In genomic region chr7:80307251-80307856, GRCh38 we compare ENCODE assay signal across 14 cellular contexts.
DNase-seq lines count a peak whose midpoint lies in the region; ATAC-seq, FAIRE-seq and TF ChIP-seq lines count a peak whose summit lies in the region.
"Had no signal": no experiment of that assay in that cellular context is flagged by ENCODE, and none has a peak within 500 bp of the region (broad histone marks: within the 10 kb centered on the region; RNA-seq: fewer than 3 reads in every experiment).

No MANE protein-coding gene starts in this region.

- no peak overlapping the region for H4K5ac ChIP-seq in IMR-90 (ENCODE audit: low read depth, low read length)
- no peak overlapping the region for H4K5ac ChIP-seq in H9 (ENCODE audit: insufficient read length, low read depth, low read length)

- H3K79me1 ChIP-seq in IMR-90 (ENCODE audit: low read depth in 1 of 2, low read length in 2 of 2) = no peaks in the 10 kb centered on the region
- H3K79me1 ChIP-seq in H9 (ENCODE audit: insufficient read depth, low read depth, low read length, poor library complexity, severe bottlenecking) = no peaks in the 10 kb centered on the region

- H2BK12ac ChIP-seq in H9 (ENCODE audit: insufficient read length, low read depth, low read length) = no peak overlapping the region

- no peak for TF ChIP-seq RAD21 in IMR-90 (IDR thresholded peaks at IDR 0.05; ENCODE audit: low read length)

- TF ChIP-seq CTCF in AG09309 (IDR thresholded peaks at IDR 0.05; ENCODE audit: control insufficient read depth, insufficient read depth, low read depth, low read length, missing control alignments) (no peak), IMR-90 (conservative IDR thresholded peaks at IDR 0.05; ENCODE audit: low read depth, low read length) (no peak), H9 (conservative IDR thresholded peaks at IDR 0.05) (no peak), BE2C (IDR thresholded peaks at IDR 0.05; ENCODE audit: low read depth, low read length) (no peak)

- H3K4me1 ChIP-seq in IMR-90 (ENCODE audit: control insufficient read depth, insufficient read depth, low read length) (peaks cover 3% of the 10 kb centered on the region), H9 (ENCODE audit: insufficient read depth, low read length) (no peaks in the 10 kb centered on the region), BE2C (no peaks in the 10 kb centered on the region)
- H3K4me1 ChIP-seq: upper lobe of right lung had no signal

- peaks cover 10% of the 10 kb centered on the region in 2 experiments for H3K4me1 Mint-ChIP-seq in H9

- H3K14ac ChIP-seq in IMR-90 (replicated peaks; ENCODE audit: low read depth, low read length) (peak overlapping the region; percentile 8; the same call in 1 of the 2 replicates), H9 (ENCODE audit: insufficient read depth, low read length) (no peak overlapping the region)

- peak overlapping the region; percentile 62; the same call in 1 of the 2 replicates for H3K4ac ChIP-seq in IMR-90 (ENCODE audit: low read depth, low read length)
- no peak overlapping the region for H3K4ac ChIP-seq in H9 (ENCODE audit: low read depth, low read length)

- H3T11ph ChIP-seq in H9 (ENCODE audit: low read length) = no peak overlapping the region

- H2BK120ac ChIP-seq in IMR-90 (ENCODE audit: low read depth, low read length) = peak overlapping the region; percentile 46
- no peak overlapping the region for H2BK120ac ChIP-seq in H9 (ENCODE audit: low read depth, low read length, poor library complexity, severe bottlenecking)

- H3K56ac ChIP-seq in IMR-90 (ENCODE audit: extremely low read depth, insufficient read depth, low read length) = no peak overlapping the region
- H3K56ac ChIP-seq in H9 (ENCODE audit: insufficient read length, low read depth, low read length) = no peak overlapping the region

- H3K9me3 ChIP-seq in IMR-90 (ENCODE audit: control insufficient read depth, insufficient read depth, low read length) = no peaks in the 10 kb centered on the region
- no peaks in the 10 kb centered on the region for H3K9me3 ChIP-seq in H9 (ENCODE audit: control insufficient read depth, low read depth, low read length)
- no peaks in the 10 kb centered on the region for H3K9me3 ChIP-seq in BE2C
- H3K9me3 ChIP-seq: upper lobe of right lung had no signal

- H3K27ac ChIP-seq in IMR-90 (ENCODE audit: insufficient read depth, low read length) (no peak overlapping the region), H9 (ENCODE audit: insufficient read length, low read depth, low read length) (no peak overlapping the region)
- H3K27ac ChIP-seq: upper lobe of right lung had no signal

- no peak for TF ChIP-seq POLR2A in IMR-90 (IDR thresholded peaks at IDR 0.05; ENCODE audit: low read depth, low read length)

- no peak overlapping the region for H3K9ac ChIP-seq in IMR-90 (ENCODE audit: low read depth, low read length)
- H3K9ac ChIP-seq in H9 (ENCODE audit: extremely low read depth, insufficient read length, low read length) = no peak overlapping the region

- no peaks in the 10 kb centered on the region for H3K36me3 Mint-ChIP-seq in H9 (ENCODE audit: insufficient read depth in 1 of 3, low read depth in 3 of 3)

- no CpG with 5 or more reads among the region's 2 CpGs for WGBS in IMR-90 (ENCODE audit: extremely low coverage in 2 of 2, insufficient read length in 1 of 2), 2 experiments
- WGBS in H9 (ENCODE audit: extremely low coverage, insufficient read length, low lambda C conversion rate) = no CpG with 5 or more reads among the region's 2 CpGs

- H3K36me3 ChIP-seq in IMR-90 (ENCODE audit: control insufficient read depth, insufficient read depth, low read length) (no peaks in the 10 kb centered on the region), BE2C (no peaks in the 10 kb centered on the region)
- H3K36me3 ChIP-seq: upper lobe of right lung had no signal

- no peak overlapping the region for H2BK5ac ChIP-seq in IMR-90 (ENCODE audit: low read depth, low read length, poor library complexity, severe bottlenecking)
- no peak overlapping the region for H2BK5ac ChIP-seq in H9 (ENCODE audit: insufficient read length, low read length)

- no peaks in the 10 kb centered on the region; a peak in 2 of 5 replicates for H3K9me3 Mint-ChIP-seq in H9

- in situ Hi-C loops in IMR-90 (cut with MboI; ENCODE audit: low sequenced_read_pairs) = no loop called here

- H2AFZ ChIP-seq in IMR-90 (replicated peaks; ENCODE audit: low read length, poor library complexity) = peak overlapping the region; percentile 38
- H2AFZ ChIP-seq in H9 (ENCODE audit: low read length) = no peak overlapping the region

- H4K8ac ChIP-seq in IMR-90 (ENCODE audit: low read depth in 2 of 2, low read length in 2 of 2) (0 out of 4 replicates have a peak overlapping the region, but pooled peaks of 1 of the 2 experiments have one; percentile 43), H9 (replicated peaks; ENCODE audit: insufficient read length, low read depth, low read length) (no peak overlapping the region)

- CTCF ChIA-PET in IMR-90 (lab: Yijun Ruan, JAX) = no interaction called here

- peak overlapping the region; percentile 34; the same call in 1 of the 2 replicates for H3K18ac ChIP-seq in IMR-90 (ENCODE audit: low read depth, low read length)
- H3K18ac ChIP-seq in H9 (ENCODE audit: insufficient read length, low read depth, low read length) = no peak overlapping the region

- H2BK20ac ChIP-seq in IMR-90 (ENCODE audit: low read depth, low read length) (no peak overlapping the region; the same call in 1 of the 2 replicates), H9 (ENCODE audit: low read depth, low read length, poor library complexity, severe bottlenecking) (no peak overlapping the region)

- ATAC-seq in IMR-90 (ENCODE audit: low read depth) = peak; percentile 57
- ATAC-seq: activated CD8-positive, alpha-beta T cell treated with anti-CD3 and anti-CD28 coated beads, Interleukin-2, amount 10 ng/mL, durations not matched to agents 7 days and 5 days; upper lobe of right lung had no signal

- no peak overlapping the region for H3K4me3 Mint-ChIP-seq in H9
- H3K4me3 Mint-ChIP-seq: activated CD8-positive, alpha-beta T cell treated with anti-CD3 and anti-CD28 coated beads, Interleukin-2, amount 10 ng/mL, durations not matched to agents 7 days and 5 days; T-helper 1 cell treated with Interleukin-12 subunit alpha and Interleukin-12 subunit beta and Interleukin-4 antibody, amounts not matched to agents 30 μg/mL and 1 μg/mL, for 36 hours had no signal

- H3K27me3 ChIP-seq in IMR-90 (ENCODE audit: control insufficient read depth, insufficient read depth, low read length) = no peaks in the 10 kb centered on the region
- peaks cover 9% of the 10 kb centered on the region; the same call in 1 of the 2 replicates for H3K27me3 ChIP-seq in H9 (ENCODE audit: insufficient read depth, low read length)
- no peaks in the 10 kb centered on the region for H3K27me3 ChIP-seq in BE2C
- H3K27me3 ChIP-seq: upper lobe of right lung had no signal

- H3K23ac ChIP-seq in IMR-90 (ENCODE audit: low read depth, low read length) = no peak overlapping the region
- no peak overlapping the region for H3K23ac ChIP-seq in H9 (ENCODE audit: insufficient read length, low read depth, low read length)

- dilution Hi-C loops in IMR-90 (cut with HindIII; ENCODE audit: low sequenced_read_pairs, unreplicated experiment) = loop anchor here (10.0 kb wide), 1 partner anchor 103 kb away; no protein-coding TSS in a partner anchor

- H2AK5ac ChIP-seq in IMR-90 (ENCODE audit: low read depth, low read length) (no peak overlapping the region; the same call in 1 of the 2 replicates), H9 (ENCODE audit: insufficient read length, low read length) (no peak overlapping the region)

- no peak overlapping the region for H4K91ac ChIP-seq in IMR-90 (ENCODE audit: insufficient read depth, low read depth, low read length)
- H4K91ac ChIP-seq in H9 (ENCODE audit: insufficient read length, low read depth, low read length) = no peak overlapping the region

- POLR2A ChIA-PET in IMR-90 (lab: Charles Lee; ENCODE audit: unreplicated experiment) = interaction anchor here (0.5 kb wide), 1 partner anchor 848 kb away, joined by 13 read pairs; no protein-coding TSS in a partner anchor

- intact Hi-C loops in IMR-90 (cut with micrococcal nuclease) = no loop called here

- H2AK9ac ChIP-seq in IMR-90 (replicated peaks; ENCODE audit: low read depth, low read length, poor library complexity) = no peak overlapping the region

- no peaks in the 10 kb centered on the region for H4K20me1 ChIP-seq in IMR-90 (ENCODE audit: insufficient read depth, low read length)
- no peaks in the 10 kb centered on the region for H4K20me1 ChIP-seq in H9 (ENCODE audit: control insufficient read depth, insufficient read depth, insufficient read length)

- 0 out of 2 replicates have a peak, but pooled peaks cover 3% of the 10 kb centered on the region for H3K9me1 ChIP-seq in IMR-90 (ENCODE audit: insufficient read depth, low read length)

- H3K79me2 ChIP-seq in H9 (ENCODE audit: insufficient read depth, low read length) = no peaks in the 10 kb centered on the region

- H3K4me2 ChIP-seq in IMR-90 (ENCODE audit: low read depth, low read length) = no peak overlapping the region
- H3K4me2 ChIP-seq in H9 (ENCODE audit: insufficient read depth, insufficient read length, low read length) = no peak overlapping the region

- peak; percentile 100 for FAIRE-seq in islet of Langerhans (lab: Jason Lieb, UNC)

- BruUV-seq in IMR-90 (replicated peaks; lab: Mats Ljungman, UMichigan) = no TSS peak

- no peak overlapping the region for H3K27ac Mint-ChIP-seq in H9
- H3K27ac Mint-ChIP-seq: activated CD8-positive, alpha-beta T cell treated with anti-CD3 and anti-CD28 coated beads, Interleukin-2, amount 10 ng/mL, durations not matched to agents 7 days and 5 days; T-helper 1 cell treated with Interleukin-12 subunit alpha and Interleukin-12 subunit beta and Interleukin-4 antibody, amounts not matched to agents 30 μg/mL and 1 μg/mL, for 36 hours had no signal

- DNase-seq in AG09309 (ENCODE audit: low read depth) = peak; percentile 49
- DNase-seq in IMR-90 = peak; percentile 85
- peak; percentile 48 for DNase-seq in brain pericyte (ENCODE audit: low read depth, low spot score)
- DNase-seq in activated CD4-positive, CD25-positive, alpha-beta regulatory T cell treated with anti-CD3 and anti-CD28 coated beads, Interleukin-2, amount 50 U/mL, for 72 hours = no peak
- DNase-seq in H9 = no peak
- DNase-seq in BE2C = no peak
- DNase-seq in NCI-H1417 treated with DMSO at 0.1 percent for 48 hours (lab: John Stamatoyannopoulos, UW) = no peak
- DNase-seq: activated CD8-positive, alpha-beta T cell treated with anti-CD3 and anti-CD28 coated beads, Interleukin-2, amount 10 ng/mL, durations not matched to agents 7 days and 5 days; activated naive CD4-positive, alpha-beta T cell treated with anti-CD3 and anti-CD28 coated beads, Interleukin-2, amount 50 U/mL, for 16 hours; C1 segment of cervical spinal cord; NCI-H1436; upper lobe of right lung had no signal

- peaks cover 25% of the 10 kb centered on the region for H3K27me3 Mint-ChIP-seq in H9 (ENCODE audit: low read depth)

- H2BK15ac ChIP-seq in IMR-90 (ENCODE audit: low read depth, low read length) (no peak overlapping the region), H9 (ENCODE audit: low read depth, low read length) (no peak overlapping the region)

- H3K4me3 ChIP-seq in AG09309 (ENCODE audit: control insufficient read depth, low read depth, low read length) (no peak overlapping the region), IMR-90 (ENCODE audit: insufficient read depth, low read depth, low read length) (no peak overlapping the region), BE2C (ENCODE audit: low read depth, low read length) (no peak overlapping the region)
- H3K4me3 ChIP-seq: upper lobe of right lung had no signal

- no peaks in the 10 kb centered on the region for H3K23me2 ChIP-seq in H9 (ENCODE audit: insufficient read length, low read depth, low read length, poor library complexity, severe bottlenecking)

Comparison
In these comparisons a context has a peak if more than half of its experiments do, and no peak if none do; other contexts are left out.
1. DNase-seq: peak in AG09309 (single experiment), IMR-90 (single experiment) and brain pericyte (single experiment); none in activated CD4-positive, CD25-positive, alpha-beta regulatory T cell treated with anti-CD3 and anti-CD28 coated beads, Interleukin-2, amount 50 U/mL, for 72 hours (single experiment), H9 (single experiment), BE2C (single experiment) and NCI-H1417 treated with DMSO at 0.1 percent for 48 hours (single experiment).